In the genomic region with DNA sequence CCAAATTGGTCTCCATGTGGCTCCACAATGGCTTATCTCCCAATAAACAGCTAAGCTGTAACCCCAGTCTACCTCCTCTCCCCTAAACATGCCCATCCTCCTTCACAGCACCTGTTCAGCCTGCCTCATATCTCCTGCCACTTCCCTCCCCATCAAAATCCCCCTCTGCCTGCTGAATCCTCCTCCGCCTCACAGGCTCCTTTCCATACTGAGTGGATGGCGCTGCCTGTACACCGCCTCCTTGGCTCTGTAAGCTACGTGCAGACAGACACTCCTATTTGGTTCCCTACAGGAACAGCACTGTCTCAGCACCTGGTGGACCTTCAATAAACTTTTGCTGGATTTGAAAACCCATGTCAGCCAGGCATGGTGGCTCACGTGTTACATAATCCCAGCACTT, we compare ENCODE assay signal across 17 cellular contexts. TPM values are rescaled to one million over a fixed set of nuclear protein-coding genes. Genes with fewer than 3 reads are reported as not detected.
"Had no signal": no experiment of that assay in that cellular context is flagged by ENCODE, and none has a peak within 500 bp of the region (broad histone marks: within the 10 kb centered on the region; RNA-seq: fewer than 3 reads in every experiment).

No MANE protein-coding gene starts in this region.

- DNase-seq: activated CD4-positive, alpha-beta memory T cell treated with anti-CD3 and anti-CD28 coated beads for 36 hours; activated gamma-delta T cell treated with Interleukin-2 at 50 U/mL for 16 hours; activated naive CD8-positive, alpha-beta T cell treated with anti-CD3 and anti-CD28 coated beads for 36 hours; activated T-cell treated with anti-CD3 and anti-CD28 coated beads, Interleukin-2, amount 50 U/mL, for 72 hours; effector CD4-positive, alpha-beta T cell; hippocampal formation; midbrain; naive B cell; psoas muscle; stimulated activated CD4-positive, alpha-beta T cell treated with anti-CD3 and anti-CD28 coated beads, Interleukin-4, amount 100 ng/mL, for 4 hours; stimulated activated naive CD8-positive, alpha-beta T cell treated with anti-CD3 and anti-CD28 coated beads, Interleukin-15, amount 100 ng/mL, for 72 hours; T-helper 9 cell had no signal

- H3K4me3 ChIP-seq: lung, psoas muscle had no signal

- ATAC-seq: activated T-cell treated with anti-CD3 and anti-CD28 coated beads, Interleukin-2, amount 50 U/mL, for 72 hours; stimulated activated naive CD8-positive, alpha-beta T cell treated with anti-CD3 and anti-CD28 coated beads, Interleukin-15, amount 100 ng/mL, for 72 hours had no signal

- H3K4me1 ChIP-seq: psoas muscle had no signal

- H3K27ac ChIP-seq: psoas muscle had no signal

- H3K9me3 ChIP-seq: psoas muscle had no signal

- FAIRE-seq: bronchial epithelial cell, colon, endothelial cell of umbilical vein, frontal cortex had no signal

RNA-seq across cellular contexts. Expression of gene ADCY5, which starts 53.7 kb away (rescaled TPM):
- total RNA-seq: activated CD4-positive, alpha-beta memory T cell treated with anti-CD3 and anti-CD28 coated beads for 36 hours; activated naive CD8-positive, alpha-beta T cell treated with anti-CD3 and anti-CD28 coated beads for 36 hours; activated T-cell treated with anti-CD3 and anti-CD28 coated beads, Interleukin-2, amount 50 U/mL, for 72 hours; bronchial epithelial cell; endothelial cell of umbilical vein had no signal
